Comparison of ENCODE assay signal across 1 cellular context in the genomic region with DNA sequence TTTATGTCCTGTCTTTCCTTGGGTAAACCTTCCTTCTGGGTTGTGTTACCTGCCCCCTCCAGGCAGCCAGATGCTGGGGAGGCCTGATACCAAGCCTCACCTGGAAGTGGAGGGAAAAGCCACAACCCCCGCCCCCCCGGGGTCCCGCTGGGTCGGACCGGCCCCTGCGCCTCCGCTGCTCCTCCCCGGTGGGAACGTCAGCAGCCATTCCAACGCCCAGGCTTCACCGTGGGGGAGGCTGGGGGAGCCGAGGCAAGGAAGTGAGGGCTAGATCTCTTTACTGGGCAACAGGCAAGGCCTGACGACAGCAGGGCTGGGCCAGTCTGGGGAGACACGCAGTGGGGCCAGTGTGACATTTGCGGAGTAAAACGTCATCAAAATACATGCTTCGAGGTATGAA.
TF ChIP-seq lines count a peak whose summit lies in the region.

No MANE protein-coding gene starts in this region.

TF ChIP-seq in H1, 55 proteins besides CTCF, POLR2A, EP300 and RAD21:
- TF ChIP-seq MAFK (IDR thresholded peaks at IDR 0.05; ENCODE audit: low read depth, low read length) = no peak
- TF ChIP-seq SRF (IDR thresholded peaks at IDR 0.05; ENCODE audit: low read depth, low read length) = no peak
- no peak for TF ChIP-seq RXRA (IDR thresholded peaks at IDR 0.05; ENCODE audit: insufficient read depth, low read depth, low read length)
- no peak for TF ChIP-seq PHF8 (conservative IDR thresholded peaks at IDR 0.05; ENCODE audit: low read depth, low read length)
- no peak for TF ChIP-seq EZH2 (IDR thresholded peaks at IDR 0.05; ENCODE audit: low read depth, low read length, severe bottlenecking)
- TF ChIP-seq JUN (IDR thresholded peaks at IDR 0.05; ENCODE audit: low read depth, low read length) = no peak
- no peak for TF ChIP-seq KDM1A (IDR thresholded peaks at IDR 0.05; ENCODE audit: borderline replicate concordance, low read length)
- no peak for TF ChIP-seq CBX5 (IDR thresholded peaks at IDR 0.05; ENCODE audit: low read depth, low read length)
- TF ChIP-seq SIX5 (IDR thresholded peaks at IDR 0.05; ENCODE audit: low read depth, low read length) = no peak
- TF ChIP-seq HDAC6 (IDR thresholded peaks at IDR 0.05; ENCODE audit: low read depth, low read length) = no peak
